8 cellular contexts compared by ENCODE assay signal in the genomic region with DNA sequence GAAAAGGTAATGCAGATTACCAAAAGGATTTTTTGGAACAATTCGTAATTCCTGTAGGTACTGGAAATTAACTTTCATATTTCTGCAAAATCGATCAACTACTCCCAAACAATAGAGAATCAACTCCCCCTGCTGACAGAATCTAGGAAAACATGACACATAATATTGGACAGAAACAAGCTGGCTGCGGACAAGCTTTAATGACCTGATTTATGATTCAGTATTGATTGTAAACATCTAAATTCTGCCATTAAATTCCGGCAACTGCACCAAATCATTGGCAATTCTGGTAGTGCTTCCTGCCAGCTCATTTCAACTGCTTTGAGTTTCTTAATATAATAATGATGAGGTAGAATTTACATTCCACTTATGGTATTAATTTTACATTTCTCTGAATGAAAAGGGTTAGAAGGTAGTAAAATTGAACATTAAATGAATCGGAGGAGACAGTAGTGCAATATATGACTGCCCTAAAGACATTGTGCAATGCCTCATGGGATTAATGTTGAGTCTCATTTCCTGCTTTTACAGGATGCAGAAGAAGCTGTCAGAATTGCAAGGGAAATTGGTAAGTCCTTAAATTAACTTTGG.
DNase-seq lines count a peak whose midpoint lies in the region; ATAC-seq and TF ChIP-seq lines count a peak whose summit lies in the region.

No MANE protein-coding gene starts in this region.

- CTCF ChIA-PET in Panc1 (lab: Charles Lee): interaction anchor here (0.6 to 1.0 kb wide), 8 partner anchors 66 to 1120 kb away, joined by 3 to 7 read pairs (median 4); no protein-coding TSS in a partner anchor
- CTCF ChIA-PET in activated CD4-positive, alpha-beta memory T cell treated with anti-CD3 and anti-CD28 coated beads for 36 hours (lab: Charles Lee): interaction anchor here (0.6 to 4.8 kb wide), 17 partner anchors 11 to 1254 kb away, joined by 3 to 37 read pairs (median 4); no protein-coding TSS in a partner anchor

- H3K9me2 ChIP-seq in neural cell (ENCODE audit: insufficient read depth, low read length): no peaks in the 10 kb centered on the region

- H3K79me2 ChIP-seq in neural cell (replicated peaks; ENCODE audit: insufficient read depth, low read length): peaks cover 4% of the 10 kb centered on the region

- H3K4me3 ChIP-seq in Panc1 (ENCODE audit: low read depth in 2 of 2, low read length in 2 of 2) (no peak overlapping the region), endodermal cell (ENCODE audit: low read length) (peak overlapping the region; percentile 61), neural cell (ENCODE audit: low read length) (no peak overlapping the region)

- no peaks in the 10 kb centered on the region for H3F3A ChIP-seq in neural cell (ENCODE audit: insufficient read depth, low read length, poor library complexity, severe bottlenecking)

- peak; percentile 19 for DNase-seq in stimulated activated CD4-positive, alpha-beta T cell treated with anti-CD3 and anti-CD28 coated beads, Interleukin-4, amount 100 ng/mL, for 24 hours
- no peak for DNase-seq in stimulated activated CD4-positive, alpha-beta T cell treated with anti-CD3 and anti-CD28 coated beads, Interleukin-4, amount 100 ng/mL, for 1 hour
- DNase-seq in KBM-7 (peak; percentile 59), Panc1 (ENCODE audit: low read depth, low spot score) (peak; percentile 32), endodermal cell (no peak)
- no peak for DNase-seq in activated CD4-positive, alpha-beta memory T cell treated with anti-CD3 and anti-CD28 coated beads for 36 hours

- H3K4me1 ChIP-seq in Panc1 (ENCODE audit: control insufficient read depth, insufficient read depth, low read length): peaks cover 23% of the 10 kb centered on the region
- peaks cover 10% of the 10 kb centered on the region for H3K4me1 ChIP-seq in endodermal cell (ENCODE audit: control insufficient read depth, insufficient read depth, low read length)

- H3K36me3 Mint-ChIP-seq in endodermal cell (ENCODE audit: low read depth): peaks cover 11% of the 10 kb centered on the region
- H3K36me3 Mint-ChIP-seq in activated CD4-positive, alpha-beta memory T cell treated with anti-CD3 and anti-CD28 coated beads for 36 hours: no peaks in the 10 kb centered on the region

- no peak overlapping the region for H3K4me2 ChIP-seq in neural cell (ENCODE audit: low read length)

- H3K9me3 ChIP-seq in Panc1 (ENCODE audit: control insufficient read depth, insufficient read depth, low read depth, low read length) (no peaks in the 10 kb centered on the region), endodermal cell (ENCODE audit: control insufficient read depth, low read length) (no peaks in the 10 kb centered on the region), neural cell (ENCODE audit: low read length) (no peaks in the 10 kb centered on the region)

- TF ChIP-seq EP300 in neural cell (conservative IDR thresholded peaks at IDR 0.05; ENCODE audit: poor library complexity, severe bottlenecking): no peak

- in situ Hi-C loops in KBM-7 (cut with MboI; ENCODE audit: low pct_unique_long_range_greater_than_20kb, low sequenced_read_pairs): loop anchor here (25.0 kb wide), 2 partner anchors 277 to 323 kb away; no protein-coding TSS in a partner anchor
- in situ Hi-C loops in Panc1 (cut with HindIII; ENCODE audit: low pct_unique_long_range_greater_than_20kb, low sequenced_read_pairs): no loop called here

- BruUV-seq in Panc1 (replicated peaks; lab: Mats Ljungman, UMichigan): no TSS peak

- no peak overlapping the region for H3K9ac ChIP-seq in endodermal cell (ENCODE audit: extremely low read depth, low read length, poor library complexity, severe bottlenecking)
- no peak overlapping the region for H3K9ac ChIP-seq in neural cell (ENCODE audit: low read length)

- ATAC-seq in Panc1 (no peak; the same call in 1 of the 2 replicates), HG03135 (IDR thresholded peaks at IDR 0.05; ENCODE audit: unreplicated experiment) (no peak)

- H3K36me3 ChIP-seq in Panc1 (ENCODE audit: control insufficient read depth, insufficient read depth, low read length): no peaks in the 10 kb centered on the region
- peaks cover 9% of the 10 kb centered on the region for H3K36me3 ChIP-seq in endodermal cell (ENCODE audit: control insufficient read depth, insufficient read depth, low read length)
- H3K36me3 ChIP-seq in neural cell (ENCODE audit: insufficient read depth, low read length): no peaks in the 10 kb centered on the region

- H2AFZ ChIP-seq in neural cell (ENCODE audit: low read depth, low read length): no peak overlapping the region

- TF ChIP-seq CTCF in Panc1 (IDR thresholded peaks at IDR 0.05): peak; percentile 51; the same call in 1 of the 2 replicates
- peak; percentile 79 for TF ChIP-seq CTCF in endodermal cell (conservative IDR thresholded peaks at IDR 0.05)
- peak; percentile 77 for TF ChIP-seq CTCF in neural cell (IDR thresholded peaks at IDR 0.05; ENCODE audit: poor library complexity, severe bottlenecking)

- no peak overlapping the region for H3K27ac Mint-ChIP-seq in endodermal cell
- H3K27ac Mint-ChIP-seq in activated CD4-positive, alpha-beta memory T cell treated with anti-CD3 and anti-CD28 coated beads for 36 hours: no peak overlapping the region

- 70 to 91% methylated on average over 4 to 5 of the region's 5 CpGs for WGBS in endodermal cell (ENCODE audit: insufficient coverage in 1 of 2, insufficient read length in 1 of 2), 2 experiments

- POLR2A ChIA-PET in Panc1 (lab: Charles Lee): interaction anchor here (0.7 kb wide), 1 partner anchor 38 kb away, joined by 3 read pairs; no protein-coding TSS in a partner anchor
- POLR2A ChIA-PET in activated CD4-positive, alpha-beta memory T cell treated with anti-CD3 and anti-CD28 coated beads for 36 hours (lab: Charles Lee): no interaction called here

- TF ChIP-seq RAD21 in neural cell (conservative IDR thresholded peaks at IDR 0.05): peak; percentile 80

- H4K20me1 ChIP-seq in neural cell (ENCODE audit: insufficient read depth): no peaks in the 10 kb centered on the region

- H3K9me3 Mint-ChIP-seq in endodermal cell: peaks cover 2% of the 10 kb centered on the region
- no peaks in the 10 kb centered on the region for H3K9me3 Mint-ChIP-seq in activated CD4-positive, alpha-beta memory T cell treated with anti-CD3 and anti-CD28 coated beads for 36 hours

- intact Hi-C loops in Panc1 (cut with micrococcal nuclease; ENCODE audit: unreplicated experiment): loop anchor here (5.0 to 10.0 kb wide), 3 partner anchors 253 to 581 kb away; a partner anchor contains a TSS
- intact Hi-C loops in activated CD4-positive, alpha-beta memory T cell treated with anti-CD3 and anti-CD28 coated beads for 36 hours (cut with micrococcal nuclease): loop anchor here (1.0 to 5.0 kb wide), 4 partner anchors 238 to 579 kb away; no protein-coding TSS in a partner anchor

- no peaks in the 10 kb centered on the region for H3K27me3 Mint-ChIP-seq in endodermal cell (ENCODE audit: insufficient read depth)
- H3K27me3 Mint-ChIP-seq in activated CD4-positive, alpha-beta memory T cell treated with anti-CD3 and anti-CD28 coated beads for 36 hours: no peaks in the 10 kb centered on the region

- peaks cover 50% of the 10 kb centered on the region for H3K4me1 Mint-ChIP-seq in endodermal cell
- peaks cover 4% of the 10 kb centered on the region for H3K4me1 Mint-ChIP-seq in activated CD4-positive, alpha-beta memory T cell treated with anti-CD3 and anti-CD28 coated beads for 36 hours (ENCODE audit: low read depth)

- no peak overlapping the region for H3K4me3 Mint-ChIP-seq in endodermal cell
- H3K4me3 Mint-ChIP-seq in activated CD4-positive, alpha-beta memory T cell treated with anti-CD3 and anti-CD28 coated beads for 36 hours: no peak overlapping the region

- H3K27me3 ChIP-seq in Panc1 (ENCODE audit: control insufficient read depth, insufficient read depth, low read length): no peaks in the 10 kb centered on the region
- no peaks in the 10 kb centered on the region for H3K27me3 ChIP-seq in endodermal cell (ENCODE audit: control insufficient read depth, insufficient read depth, low read length, poor library complexity, severe bottlenecking)
- H3K27me3 ChIP-seq in neural cell (ENCODE audit: insufficient read depth, low read depth, low read length): no peaks in the 10 kb centered on the region

- H3K27ac ChIP-seq in Panc1 (ENCODE audit: low read length) (peak overlapping the region; percentile 57), endodermal cell (ENCODE audit: low read depth, low read length) (no peak overlapping the region), neural cell (ENCODE audit: low read length) (no peak overlapping the region)

TF ChIP-seq in neural cell, 6 proteins besides CTCF, POLR2A, EP300 and RAD21:
- TF ChIP-seq TAF1 (IDR thresholded peaks at IDR 0.05; ENCODE audit: low read depth): no peak
- peak; percentile 84 for TF ChIP-seq SMC3 (conservative IDR thresholded peaks at IDR 0.05; ENCODE audit: poor library complexity)

Comparison
In these comparisons a context has a peak if more than half of its experiments do, and no peak if none do; other contexts are left out.
1. DNase-seq: peak in stimulated activated CD4-positive, alpha-beta T cell treated with anti-CD3 and anti-CD28 coated beads, Interleukin-4, amount 100 ng/mL, for 24 hours (single experiment), KBM-7 (single experiment) and Panc1 (single experiment); none in stimulated activated CD4-positive, alpha-beta T cell treated with anti-CD3 and anti-CD28 coated beads, Interleukin-4, amount 100 ng/mL, for 1 hour (single experiment), endodermal cell (single experiment) and activated CD4-positive, alpha-beta memory T cell treated with anti-CD3 and anti-CD28 coated beads for 36 hours (single experiment).
2. Peak in every context shown above with its lines, with median percentiles within 50 percentile points of each other: CTCF ChIP-seq.